Comparison of ENCODE assay signal across 7 cellular contexts in the genomic region with DNA sequence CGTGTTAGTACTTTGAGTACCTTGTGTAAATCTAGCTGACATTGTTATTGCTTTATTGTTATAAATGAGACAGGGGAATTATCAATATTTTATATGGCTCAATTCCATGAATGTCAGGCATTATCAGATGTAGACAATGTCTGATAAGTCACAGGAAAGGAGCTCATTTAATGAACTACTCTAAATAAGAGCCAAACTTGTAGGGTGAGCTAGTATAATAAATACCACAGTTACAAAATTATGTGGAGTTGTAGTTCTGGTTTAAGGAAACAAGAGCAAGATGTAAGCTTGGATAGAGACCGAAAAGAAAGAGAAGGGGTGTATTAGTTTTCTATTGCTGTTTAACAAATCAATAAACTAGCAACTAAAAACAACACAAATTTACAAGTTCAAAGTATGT.
"Had no signal": no experiment of that assay in that cellular context is flagged by ENCODE, and none has a peak within 500 bp of the region (broad histone marks: within the 10 kb centered on the region; RNA-seq: fewer than 3 reads in every experiment).

No MANE protein-coding gene starts in this region.

- H3K4me3 ChIP-seq: GM23338, K562 had no signal

- ATAC-seq: GM23338, K562 had no signal

- FAIRE-seq: H1, HTR-8/SVneo, K562 had no signal

- DNase-seq: H9, HCEC 1CT, IMR-90 had no signal

- H3K9me3 Mint-ChIP-seq: GM23338, H9 had no signal

- H3K27ac Mint-ChIP-seq: GM23338, H9 had no signal

- H3K4me3 Mint-ChIP-seq: GM23338, H9 had no signal
